ENCODE assay signal across 16 cellular contexts in genomic region chr7:121797283-121798037, GRCh38.
DNase-seq lines count a peak whose midpoint lies in the region; ATAC-seq and TF ChIP-seq lines count a peak whose summit lies in the region.
"Had no signal": no experiment of that assay in that cellular context is flagged by ENCODE, and none has a peak within 500 bp of the region (broad histone marks: within the 10 kb centered on the region; RNA-seq: fewer than 3 reads in every experiment).

No MANE protein-coding gene starts in this region.

- peaks cover 49% of the 10 kb centered on the region for H3K4me1 Mint-ChIP-seq in GM23338

- H3K36me3 ChIP-seq in GM23338 (ENCODE audit: insufficient read depth): no peaks in the 10 kb centered on the region
- no peaks in the 10 kb centered on the region for H3K36me3 ChIP-seq in neuronal stem cell (replicated peaks in 1 of 2; ENCODE audit: control insufficient read depth in 2 of 2, insufficient read depth in 2 of 2, low read length in 2 of 2)
- H3K36me3 ChIP-seq in right atrium auricular region: no peaks in the 10 kb centered on the region
- H3K36me3 ChIP-seq: BLaER1 treated with 17β-estradiol and CSF1 and Interleukin-3, amounts not matched to agents 10 nM and 100 nM; neutrophil; thoracic aorta had no signal

- H3K4ac ChIP-seq in neuronal stem cell (ENCODE audit: low read length): no peak overlapping the region

- no peaks in the 10 kb centered on the region for H4K20me1 ChIP-seq in GM23338 (replicated peaks; ENCODE audit: insufficient read depth)
- H4K20me1 ChIP-seq: BLaER1 treated with 17β-estradiol and CSF1 and Interleukin-3, amounts not matched to agents 10 nM and 100 nM had no signal

- H3K79me1 ChIP-seq in neuronal stem cell (ENCODE audit: low read depth, low read length): no peaks in the 10 kb centered on the region

- TF ChIP-seq CTCF in GM23338 (conservative IDR thresholded peaks at IDR 0.05; ENCODE audit: low read depth in 2 of 2) (no peak), foreskin keratinocyte (conservative IDR thresholded peaks at IDR 0.05) (no peak), right atrium auricular region (IDR thresholded peaks at IDR 0.05) (no peak)

- H3K27ac Mint-ChIP-seq in GM23338: peak overlapping the region; percentile 97
- H3K27ac Mint-ChIP-seq: T-helper 1 cell treated with Interleukin-12 subunit alpha and Interleukin-12 subunit beta and Interleukin-4 antibody, amounts not matched to agents 30 μg/mL and 1 μg/mL, for 36 hours had no signal

- DNase-seq in GM23338 (ENCODE audit: low spot score): peak; percentile 56
- peak in 45 of 56 donors; percentile 4 to 86 (median 41) for DNase-seq in amygdala (lab: John Stamatoyannopoulos, UW)
- peak; percentile 68 to 85 for DNase-seq in foreskin keratinocyte
- peak; percentile 54 for DNase-seq in neuronal stem cell (ENCODE audit: low spot score)
- no peak for DNase-seq in effector CD8-positive, alpha-beta T cell (lab: John Stamatoyannopoulos, UW)
- no peak for DNase-seq in NCI-H1048 (lab: John Stamatoyannopoulos, UW)
- no peak for DNase-seq in right atrium auricular region (ENCODE audit: low spot score)
- DNase-seq: activated CD4-positive, alpha-beta T cell treated with anti-CD3 and anti-CD28 coated beads, Interleukin-2, amount 50 U/mL, for 48 hours; effector CD4-positive, alpha-beta T cell; NCI-H1092 treated with DMSO at 0.1 percent for 48 hours had no signal

- WGBS in neuronal stem cell (ENCODE audit: extremely low coverage in 2 of 2, insufficient read length in 2 of 2, insufficient replicate concordance in 1 of 2), 2 donors: no CpG with 5 or more reads among the region's 6 CpGs

- H2AFZ ChIP-seq in GM23338: no peak overlapping the region
- H2AFZ ChIP-seq in neuronal stem cell (ENCODE audit: low read length): peak overlapping the region; percentile 81

- H3K9me3 ChIP-seq in neuronal stem cell (replicated peaks in 1 of 2; ENCODE audit: control insufficient read depth in 2 of 2, insufficient read depth in 1 of 2, low read depth in 1 of 2, low read length in 2 of 2) (no peaks in the 10 kb centered on the region), right atrium auricular region (no peaks in the 10 kb centered on the region)
- H3K9me3 ChIP-seq: BLaER1 treated with 17β-estradiol and CSF1 and Interleukin-3, amounts not matched to agents 10 nM and 100 nM; neutrophil; thoracic aorta had no signal

- H3K79me2 ChIP-seq in GM23338 (replicated peaks; ENCODE audit: insufficient read depth): no peaks in the 10 kb centered on the region

- H3K4me3 ChIP-seq in GM23338: no peak overlapping the region
- H3K4me3 ChIP-seq in neuronal stem cell (ENCODE audit: low read length in 2 of 2): peak overlapping the region in 1 of 2 donors; percentile 2
- no peak overlapping the region for H3K4me3 ChIP-seq in right atrium auricular region
- H3K4me3 ChIP-seq: BLaER1 treated with 17β-estradiol and CSF1 and Interleukin-3, amounts not matched to agents 10 nM and 100 nM; thoracic aorta had no signal

- H3K4me1 ChIP-seq in GM23338 (ENCODE audit: insufficient read depth): peaks cover 43% of the 10 kb centered on the region
- peaks cover 61% of the 10 kb centered on the region for H3K4me1 ChIP-seq in foreskin keratinocyte
- H3K4me1 ChIP-seq in neuronal stem cell (ENCODE audit: control insufficient read depth in 2 of 2, insufficient read depth in 1 of 2, low read depth in 1 of 2, low read length in 2 of 2): peaks cover 18 to 53% of the 10 kb centered on the region in 2 donors
- H3K4me1 ChIP-seq in right atrium auricular region: no peaks in the 10 kb centered on the region
- H3K4me1 ChIP-seq: BLaER1 treated with 17β-estradiol and CSF1 and Interleukin-3, amounts not matched to agents 10 nM and 100 nM had no signal

- no peak overlapping the region for H3K23ac ChIP-seq in neuronal stem cell (ENCODE audit: low read depth, low read length, poor library complexity)

- no peak overlapping the region for H3K14ac ChIP-seq in neuronal stem cell (ENCODE audit: low read length)

- no peak overlapping the region for H2BK12ac ChIP-seq in neuronal stem cell (ENCODE audit: low read length)

- H4K8ac ChIP-seq in neuronal stem cell (ENCODE audit: low read depth, low read length): no peak overlapping the region

- peaks cover 4% of the 10 kb centered on the region; the same call in 2 of the 3 replicates for H3K9me3 Mint-ChIP-seq in GM23338
- H3K9me3 Mint-ChIP-seq: T-helper 1 cell treated with Interleukin-12 subunit alpha and Interleukin-12 subunit beta and Interleukin-4 antibody, amounts not matched to agents 30 μg/mL and 1 μg/mL, for 36 hours had no signal

- no peak overlapping the region for H2BK15ac ChIP-seq in neuronal stem cell (ENCODE audit: low read length)

- H4K91ac ChIP-seq in neuronal stem cell (ENCODE audit: low read depth, low read length, poor library complexity): no peak overlapping the region

- H3K36me3 Mint-ChIP-seq in GM23338 (ENCODE audit: low read depth): peaks cover 7% of the 10 kb centered on the region; the same call in 2 of the 3 replicates

- no peak overlapping the region for H3K9ac ChIP-seq in neuronal stem cell (ENCODE audit: low read depth, low read length, poor library complexity)
- H3K9ac ChIP-seq: BLaER1 treated with 17β-estradiol and CSF1 and Interleukin-3, amounts not matched to agents 10 nM and 100 nM had no signal

- H3F3A ChIP-seq in GM23338 (replicated peaks; ENCODE audit: low read depth): no peaks in the 10 kb centered on the region

- 0 out of 2 replicates have a peak, but pooled peaks cover 5% of the 10 kb centered on the region for H3K9me2 ChIP-seq in GM23338 (ENCODE audit: insufficient read depth)

- peaks cover 7% of the 10 kb centered on the region for H3K27me3 Mint-ChIP-seq in GM23338 (ENCODE audit: insufficient read depth, low read depth, poor library complexity)

- H3K4me2 ChIP-seq in GM23338 (peak overlapping the region; percentile 26), neuronal stem cell (ENCODE audit: insufficient read depth, low read length, poor library complexity, severe bottlenecking) (no peak overlapping the region)
- H3K4me2 ChIP-seq: BLaER1 treated with 17β-estradiol and CSF1 and Interleukin-3, amounts not matched to agents 10 nM and 100 nM had no signal

- H2AK5ac ChIP-seq in neuronal stem cell (ENCODE audit: low read depth, low read length): no peak overlapping the region

- H3K27ac ChIP-seq in GM23338 (ENCODE audit: low read depth): peak overlapping the region; percentile 94
- H3K27ac ChIP-seq in foreskin keratinocyte: peak overlapping the region; percentile 82
- peak overlapping the region; percentile 84 for H3K27ac ChIP-seq in neuronal stem cell (replicated peaks; ENCODE audit: low read length)
- H3K27ac ChIP-seq in right atrium auricular region: no peak overlapping the region
- H3K27ac ChIP-seq: BLaER1 treated with 17β-estradiol and CSF1 and Interleukin-3, amounts not matched to agents 10 nM and 100 nM; neutrophil; thoracic aorta had no signal

- ATAC-seq in GM23338 (peak; percentile 30), foreskin keratinocyte (peak; percentile 58), HG03196 (IDR thresholded peaks at IDR 0.05; ENCODE audit: unreplicated experiment) (no peak)
- ATAC-seq: HCT116 had no signal

- H2BK5ac ChIP-seq in neuronal stem cell (ENCODE audit: low read length): no peak overlapping the region

- H3K18ac ChIP-seq in neuronal stem cell (ENCODE audit: low read length): no peak overlapping the region

- H3K27me3 ChIP-seq in GM23338 (ENCODE audit: insufficient read depth) (no peaks in the 10 kb centered on the region), foreskin keratinocyte (no peaks in the 10 kb centered on the region), neuronal stem cell (ENCODE audit: control insufficient read depth in 3 of 3, insufficient read depth in 3 of 3, low read depth in 1 of 3, low read length in 3 of 3) (no peaks in the 10 kb centered on the region), right atrium auricular region (no peaks in the 10 kb centered on the region)
- H3K27me3 ChIP-seq: BLaER1 treated with 17β-estradiol and CSF1 and Interleukin-3, amounts not matched to agents 10 nM and 100 nM; neutrophil had no signal

- peak overlapping the region; percentile 18; the same call in 1 of the 3 replicates for H3K4me3 Mint-ChIP-seq in GM23338
- H3K4me3 Mint-ChIP-seq: T-helper 1 cell treated with Interleukin-12 subunit alpha and Interleukin-12 subunit beta and Interleukin-4 antibody, amounts not matched to agents 30 μg/mL and 1 μg/mL, for 36 hours had no signal

- H2BK120ac ChIP-seq in neuronal stem cell (ENCODE audit: low read depth, low read length): no peak overlapping the region

Comparison
In these comparisons a context has a peak if more than half of its experiments do, and no peak if none do; other contexts are left out.
1. DNase-seq: peak in GM23338 (single experiment), amygdala (45 of 56), foreskin keratinocyte (2 of 2) and neuronal stem cell (single experiment); none in effector CD8-positive, alpha-beta T cell (single experiment), NCI-H1048 (single experiment) and right atrium auricular region (single experiment).
2. H3K27ac ChIP-seq: peak in GM23338 (single experiment), foreskin keratinocyte (single experiment) and neuronal stem cell (single experiment); none in right atrium auricular region (0 of 2).